ENCODE assay signal across 8 cellular contexts in genomic region chr13:27359203-27359821, GRCh38.
DNase-seq lines count a peak whose midpoint lies in the region; ATAC-seq and TF ChIP-seq lines count a peak whose summit lies in the region.

No MANE protein-coding gene starts in this region.

- no peaks in the 10 kb centered on the region for H3K36me3 Mint-ChIP-seq in nephron progenitor cell (ENCODE audit: low read depth)

- ATAC-seq in HG03432 (IDR thresholded peaks at IDR 0.05; ENCODE audit: unreplicated experiment) (peak; percentile 52), HG03159 (IDR thresholded peaks at IDR 0.05; ENCODE audit: unreplicated experiment) (no peak)

- H3K9me3 Mint-ChIP-seq in nephron progenitor cell: no peaks in the 10 kb centered on the region

- no peak overlapping the region for H3K4me3 ChIP-seq in esophagus squamous epithelium
- H3K4me3 ChIP-seq in testis: no peak overlapping the region

- H3K4me1 ChIP-seq in esophagus squamous epithelium: peaks cover 0 to 13% (median 11%) of the 10 kb centered on the region in 3 donors
- H3K4me1 ChIP-seq in testis: peaks cover 5% of the 10 kb centered on the region

- H3K27ac Mint-ChIP-seq in nephron progenitor cell: no peak overlapping the region

- TF ChIP-seq CTCF in esophagus squamous epithelium (IDR thresholded peaks at IDR 0.05): peak; percentile 64 to 80 (median 72)
- TF ChIP-seq CTCF in nephron progenitor cell (IDR thresholded peaks at IDR 0.05): peak; percentile 83
- peak; percentile 52 to 59 (median 59) for TF ChIP-seq CTCF in testis (IDR thresholded peaks at IDR 0.05)

- intact Hi-C loops in esophagus squamous epithelium (cut with DNase I) (loop anchor here (5.0 to 10.0 kb wide), 2 partner anchors 75 to 377 kb away; no protein-coding TSS in a partner anchor), testis (cut with DNase I; ENCODE audit: low total_unique reads) (loop anchor here (5.0 kb wide), 1 partner anchor 372 kb away; no protein-coding TSS in a partner anchor)

- H3K27me3 ChIP-seq in esophagus squamous epithelium (peaks cover 0 to 43% (median 0%) of the 10 kb centered on the region in 4 donors), testis (no peaks in the 10 kb centered on the region)

- peaks cover 48% of the 10 kb centered on the region for H3K4me1 Mint-ChIP-seq in nephron progenitor cell

- peaks cover 25% of the 10 kb centered on the region for H3K27me3 Mint-ChIP-seq in nephron progenitor cell (ENCODE audit: low read depth, poor library complexity)

- 10% methylated on average over 6 of the region's 6 CpGs for WGBS in esophagus squamous epithelium, 2 donors
- WGBS in testis, 2 donors: 39 to 44% methylated on average over 6 of the region's 6 CpGs

- H3K36me3 ChIP-seq in esophagus squamous epithelium: no peaks in the 10 kb centered on the region
- H3K36me3 ChIP-seq in testis (ENCODE audit: low read depth, missing control alignments): no peaks in the 10 kb centered on the region

- DNase-seq in GDM1 (lab: John Stamatoyannopoulos, UW) (peak; percentile 45), OCI-M2 (lab: John Stamatoyannopoulos, UW; ENCODE audit: unreplicated experiment) (peak; percentile 3), esophagus squamous epithelium (lab: John Stamatoyannopoulos, UW) (no peak), nephron progenitor cell (peak; percentile 75), testis (peak; percentile 81)
- peak; percentile 73 for DNase-seq in activated T-cell treated with anti-CD3 and anti-CD28 coated beads, Interleukin-2, amount 50 U/mL, for 1 hour

- no peaks in the 10 kb centered on the region for H3K9me3 ChIP-seq in esophagus squamous epithelium
- H3K9me3 ChIP-seq in testis: no peaks in the 10 kb centered on the region

- TF ChIP-seq POLR2A in esophagus squamous epithelium (IDR thresholded peaks at IDR 0.05) (no peak), testis (IDR thresholded peaks at IDR 0.05) (no peak)

- no peak overlapping the region for H3K4me3 Mint-ChIP-seq in nephron progenitor cell

- no peak overlapping the region for H3K27ac ChIP-seq in esophagus squamous epithelium
- no peak overlapping the region for H3K27ac ChIP-seq in testis
